Comparison of ENCODE assay signal across 20 cellular contexts in genomic region chr17:60094754-60095153, GRCh38. TPM values are rescaled to one million over a fixed set of nuclear protein-coding genes. Genes with fewer than 3 reads are reported as not detected.
DNase-seq lines count a peak whose midpoint lies in the region; ATAC-seq and TF ChIP-seq lines count a peak whose summit lies in the region.
"Had no signal": no experiment of that assay in that cellular context is flagged by ENCODE, and none has a peak within 500 bp of the region (broad histone marks: within the 10 kb centered on the region; RNA-seq: fewer than 3 reads in every experiment).

No MANE protein-coding gene starts in this region.

- H3K9me2 ChIP-seq in OCI-LY7 (ENCODE audit: insufficient read depth, low read length), result no peaks in the 10 kb centered on the region

- H3K36me3 Mint-ChIP-seq in naive B cell, result peaks cover 0 to 4% of the 10 kb centered on the region in 2 donors

- H3K79me2 ChIP-seq in OCI-LY7 (ENCODE audit: insufficient read depth, low read depth, low read length), result no peaks in the 10 kb centered on the region

- no TSS peak for BruUV-seq in OCI-LY7 (replicated peaks; lab: Mats Ljungman, UMichigan)

- H3K9me3 Mint-ChIP-seq in naive B cell, result peaks cover 0 to 18% (median 12%) of the 10 kb centered on the region in 7 donors

- POLR2A ChIA-PET in OCI-LY7 (lab: Charles Lee), result no interaction called here

- peaks cover 41 to 67% (median 55%) of the 10 kb centered on the region in 3 donors for H3K4me1 Mint-ChIP-seq in naive B cell

- peak; percentile 56 for ATAC-seq in HG03378 (IDR thresholded peaks at IDR 0.05; ENCODE audit: unreplicated experiment)
- ATAC-seq in naive B cell (ENCODE audit: low read depth in 2 of 2), result peak; percentile 88 to 89
- ATAC-seq in HG02642 (IDR thresholded peaks at IDR 0.05; ENCODE audit: poor library complexity, unreplicated experiment), result no peak
- ATAC-seq: foreskin keratinocyte, SK-N-SH treated with all-trans-retinoic acid at 6 μM for 48 hours had no signal

- peak overlapping the region; percentile 25; the same call in 1 of the 2 replicates for H2AFZ ChIP-seq in OCI-LY7 (ENCODE audit: low read length)
- H2AFZ ChIP-seq: PC-9 had no signal

- no peak for TF ChIP-seq CTCF in GM12865 (IDR thresholded peaks at IDR 0.05; ENCODE audit: insufficient read depth, low read depth, low read length, missing control alignments)
- no peak for TF ChIP-seq CTCF in OCI-LY7 (conservative IDR thresholded peaks at IDR 0.05; ENCODE audit: low read length)

- peaks cover 4% of the 10 kb centered on the region; the same call in 1 of the 2 replicates for H3K36me3 ChIP-seq in OCI-LY7 (ENCODE audit: insufficient read depth, low read length)
- H3K36me3 ChIP-seq: right lobe of liver had no signal

- peak; percentile 29 for DNase-seq in GM12865 (ENCODE audit: low read depth)
- DNase-seq in OCI-LY7 (ENCODE audit: low spot score), result peak; percentile 26
- DNase-seq in naive B cell, result peak; percentile 85
- no peak for DNase-seq in COR-L47 (lab: John Stamatoyannopoulos, UW)
- no peak for DNase-seq in NCI-H1436 treated with DMSO at 0.1 percent for 48 hours (lab: John Stamatoyannopoulos, UW)
- DNase-seq in activated CD4-positive, alpha-beta T cell treated with anti-CD3 and anti-CD28 coated beads, Interleukin-2, amount 50 U/mL, for 4 hours, result no peak
- DNase-seq: activated CD4-positive, alpha-beta T cell treated with anti-CD3 and anti-CD28 coated beads, Interleukin-2, amount 50 U/mL, for 1 hour; activated naive CD4-positive, alpha-beta T cell treated with anti-CD3 and anti-CD28 coated beads, Interleukin-2, amount 50 U/mL, for 16 hours; foreskin keratinocyte; HCEC 1CT; left cardiac atrium; NCI-H2029 treated with DMSO at 0.1 percent for 48 hours; NCI-H524 treated with DMSO at 0.1 percent for 48 hours; PC-9; right lobe of liver had no signal

- intact Hi-C loops in OCI-LY7 (cut with micrococcal nuclease; ENCODE audit: unreplicated experiment), result no loop called here

- peak overlapping the region; percentile 81 to 100 (median 96) for H3K27ac Mint-ChIP-seq in naive B cell

- peaks cover 16% of the 10 kb centered on the region; the same call in 1 of the 2 replicates for H3K9me3 ChIP-seq in OCI-LY7 (ENCODE audit: low read length)
- H3K9me3 ChIP-seq: right lobe of liver had no signal

- peak overlapping the region; percentile 1 to 90 (median 66) for H3K4me3 Mint-ChIP-seq in naive B cell

- no peak overlapping the region for H3K4me2 ChIP-seq in OCI-LY7 (ENCODE audit: low read length)
- H3K4me2 ChIP-seq: PC-9 had no signal

- CTCF ChIA-PET in OCI-LY7 (lab: Charles Lee; ENCODE audit: unreplicated experiment), result no interaction called here

- H3K4me1 ChIP-seq in OCI-LY7 (ENCODE audit: insufficient read depth, low read length, poor library complexity, severe bottlenecking), result peaks cover 34% of the 10 kb centered on the region
- H3K4me1 ChIP-seq: right lobe of liver had no signal

- H4K20me1 ChIP-seq in OCI-LY7 (ENCODE audit: insufficient read depth, low read length), result no peaks in the 10 kb centered on the region

- no peak overlapping the region for H3K27ac ChIP-seq in OCI-LY7 (ENCODE audit: low read depth, low read length, poor library complexity, severe bottlenecking)
- H3K27ac ChIP-seq: foreskin keratinocyte, PC-9, right lobe of liver had no signal

- no peak overlapping the region for H3K4me3 ChIP-seq in GM12865 (ENCODE audit: low read depth, low read length)
- H3K4me3 ChIP-seq in OCI-LY7 (ENCODE audit: low read depth, low read length, poor library complexity, severe bottlenecking), result no peak overlapping the region
- H3K4me3 ChIP-seq: PC-9, right lobe of liver had no signal

- no peaks in the 10 kb centered on the region for H3K27me3 Mint-ChIP-seq in naive B cell

RNA-seq across cellular contexts. Expression of gene HEATR6, which starts 16.0 kb away (rescaled TPM):
- 9.6 and 10.4 TPM in 2 replicates for total RNA-seq in OCI-LY7 (2014; rRNA removed; shearing (Covaris generic))
- total RNA-seq in OCI-LY7 (2022), result 6.6 and 8.7 TPM in 2 replicates
- polyA plus RNA-seq in naive B cell (ENCODE audit: low read depth in 6 of 6), result 10 to 100 TPM; 10.1 to 19.1 (median 15.8) TPM

RNA-seq across cellular contexts. Expression of gene CA4, which starts 55.0 kb away (rescaled TPM):
- not detected in 2 replicates for total RNA-seq in OCI-LY7 (2014; rRNA removed; shearing (Covaris generic))
- total RNA-seq in OCI-LY7 (2022), result not detected in 2 replicates
- not detected for polyA plus RNA-seq in naive B cell (ENCODE audit: low read depth in 6 of 6)
- total RNA-seq: foreskin keratinocyte, M059J, osteoblast, PC-9 had no signal
- polyA plus RNA-seq: foreskin keratinocyte had no signal

Comparison
In these comparisons a context has a peak if more than half of its experiments do, and no peak if none do; other contexts are left out.
1. DNase-seq: peak in GM12865 (single experiment), OCI-LY7 (single experiment) and naive B cell (single experiment); none in COR-L47 (single experiment), NCI-H1436 treated with DMSO at 0.1 percent for 48 hours (single experiment) and activated CD4-positive, alpha-beta T cell treated with anti-CD3 and anti-CD28 coated beads, Interleukin-2, amount 50 U/mL, for 4 hours (0 of 2).